In genomic region chr4:61666248-61666647, GRCh38 we compare ENCODE assay signal across 25 cellular contexts.
"Had no signal": no experiment of that assay in that cellular context is flagged by ENCODE, and none has a peak within 500 bp of the region (broad histone marks: within the 10 kb centered on the region; RNA-seq: fewer than 3 reads in every experiment).

No MANE protein-coding gene starts in this region.

- ATAC-seq: activated CD4-positive, CD25-positive, alpha-beta regulatory T cell treated with anti-CD3 and anti-CD28 coated beads, Interleukin-2, amount 50 U/mL, for 24 hours; activated CD8-positive, alpha-beta memory T cell treated with anti-CD3 and anti-CD28 coated beads, Interleukin-2, amount 10 ng/mL, durations not matched to agents 7 days and 5 days; body of pancreas; effector memory CD8-positive, alpha-beta T cell; lower lobe of right lung; right cardiac atrium; T-cell had no signal

- DNase-seq: activated CD4-positive, alpha-beta T cell treated with anti-CD3 and anti-CD28 coated beads, Interleukin-2, amount 50 U/mL, for 4 hours; activated CD8-positive, alpha-beta memory T cell treated with anti-CD3 and anti-CD28 coated beads, Interleukin-2, amount 10 ng/mL, durations not matched to agents 7 days and 5 days; activated naive CD4-positive, alpha-beta T cell treated with anti-CD3 and anti-CD28 coated beads, Interleukin-2, amount 10 ng/mL, durations not matched to agents 7 days and 5 days; activated T-cell treated with anti-CD3 and anti-CD28 coated beads, Interleukin-2, amount 50 U/mL, for 1 hour; body of pancreas; central memory CD4-positive, alpha-beta T cell; dermis blood vessel endothelial cell; effector memory CD8-positive, alpha-beta T cell; hippocampal formation; kidney; lower lobe of right lung; midbrain; posterior cingulate gyrus; right cardiac atrium; stimulated activated CD4-positive, alpha-beta T cell treated with anti-CD3 and anti-CD28 coated beads, Interleukin-4, amount 100 ng/mL, for 24 hours; stimulated activated naive CD4-positive, alpha-beta T cell; T-cell; T-helper 9 cell; tibial artery; uterus had no signal

- H3K27ac ChIP-seq: body of pancreas, epithelial cell of prostate, lower lobe of right lung, tibial artery, uterus had no signal

- H3K4me1 Mint-ChIP-seq: activated CD8-positive, alpha-beta memory T cell treated with anti-CD3 and anti-CD28 coated beads, Interleukin-2, amount 10 ng/mL, durations not matched to agents 7 days and 5 days; activated naive CD4-positive, alpha-beta T cell treated with anti-CD3 and anti-CD28 coated beads, Interleukin-2, amount 10 ng/mL, durations not matched to agents 7 days and 5 days; T-cell had no signal

- H3K9me3 ChIP-seq: lower lobe of right lung, uterus had no signal

- H3K4me3 Mint-ChIP-seq: activated CD8-positive, alpha-beta memory T cell treated with anti-CD3 and anti-CD28 coated beads, Interleukin-2, amount 10 ng/mL, durations not matched to agents 7 days and 5 days; activated naive CD4-positive, alpha-beta T cell treated with anti-CD3 and anti-CD28 coated beads, Interleukin-2, amount 10 ng/mL, durations not matched to agents 7 days and 5 days; effector memory CD8-positive, alpha-beta T cell; neural crest cell; T-cell had no signal

- H3K4me3 ChIP-seq: body of pancreas, lower lobe of right lung, skin epidermis, tibial artery, uterus had no signal

- H3K36me3 ChIP-seq: lower lobe of right lung, tibial artery, uterus had no signal

- H3K36me3 Mint-ChIP-seq: activated CD8-positive, alpha-beta memory T cell treated with anti-CD3 and anti-CD28 coated beads, Interleukin-2, amount 10 ng/mL, durations not matched to agents 7 days and 5 days; activated naive CD4-positive, alpha-beta T cell treated with anti-CD3 and anti-CD28 coated beads, Interleukin-2, amount 10 ng/mL, durations not matched to agents 7 days and 5 days; T-cell had no signal

- H3K27me3 Mint-ChIP-seq: activated CD8-positive, alpha-beta memory T cell treated with anti-CD3 and anti-CD28 coated beads, Interleukin-2, amount 10 ng/mL, durations not matched to agents 7 days and 5 days; activated naive CD4-positive, alpha-beta T cell treated with anti-CD3 and anti-CD28 coated beads, Interleukin-2, amount 10 ng/mL, durations not matched to agents 7 days and 5 days; effector memory CD8-positive, alpha-beta T cell; T-cell had no signal

- H3K27me3 ChIP-seq: body of pancreas, tibial artery, uterus had no signal

- H3K27ac Mint-ChIP-seq: activated CD8-positive, alpha-beta memory T cell treated with anti-CD3 and anti-CD28 coated beads, Interleukin-2, amount 10 ng/mL, durations not matched to agents 7 days and 5 days; activated naive CD4-positive, alpha-beta T cell treated with anti-CD3 and anti-CD28 coated beads, Interleukin-2, amount 10 ng/mL, durations not matched to agents 7 days and 5 days; activated T-helper 2 cell treated with anti-CD3 and anti-CD28 coated beads, Interferon-gamma antibody, Interleukin-2, Interleukin-4, amounts not matched to agents 10 μg/mL and 5 μg/mL and 100 μg/mL, durations not matched to agents 14 hours and 24 hours and 36 hours; effector memory CD8-positive, alpha-beta T cell; T-cell had no signal

- H3K4me1 ChIP-seq: body of pancreas, lower lobe of right lung, uterus had no signal

- H3K9me3 Mint-ChIP-seq: activated naive CD4-positive, alpha-beta T cell treated with anti-CD3 and anti-CD28 coated beads, Interleukin-2, amount 10 ng/mL, durations not matched to agents 7 days and 5 days had no signal
